ENCODE assay signal across 8 cellular contexts in genomic region chr9:127698985-127699670, GRCh38. TPM values are rescaled to one million over a fixed set of nuclear protein-coding genes. Genes with fewer than 3 reads are reported as not detected.
DNase-seq lines count a peak whose midpoint lies in the region; ATAC-seq, FAIRE-seq and TF ChIP-seq lines count a peak whose summit lies in the region.

No MANE protein-coding gene starts in this region.

- no peak for FAIRE-seq in RCC 7860 (lab: Jason Lieb, UNC)

- H3K27me3 ChIP-seq in neutrophil, result peaks cover 9% of the 10 kb centered on the region
- no peaks in the 10 kb centered on the region for H3K27me3 ChIP-seq in stomach

- no peaks in the 10 kb centered on the region for H3K36me3 Mint-ChIP-seq in activated naive CD4-positive, alpha-beta T cell treated with anti-CD3 and anti-CD28 coated beads, Interleukin-2, amount 50 U/mL, for 72 hours

- peak; percentile 41; the same call in 1 of the 2 replicates for TF ChIP-seq POLR2A in Raji (IDR thresholded peaks at IDR 0.05; ENCODE audit: insufficient read depth, low read depth, low read length)
- TF ChIP-seq POLR2A in stomach (IDR thresholded peaks at IDR 0.05), result no peak

- H3K9me3 Mint-ChIP-seq in activated naive CD4-positive, alpha-beta T cell treated with anti-CD3 and anti-CD28 coated beads, Interleukin-2, amount 50 U/mL, for 72 hours, result no peaks in the 10 kb centered on the region

- peak overlapping the region; percentile 39 to 87 for H3K27ac Mint-ChIP-seq in activated naive CD4-positive, alpha-beta T cell treated with anti-CD3 and anti-CD28 coated beads, Interleukin-2, amount 50 U/mL, for 72 hours

- H3K36me3 ChIP-seq in neutrophil (no peaks in the 10 kb centered on the region), stomach (peaks cover 0 to 5% (median 0%) of the 10 kb centered on the region in 4 donors)

- H3K27ac ChIP-seq in neutrophil (peak overlapping the region; percentile 60), stomach (peak overlapping the region; percentile 79 to 91 (median 86))

- WGBS in stomach, 5 donors, result 10 to 23% (median 15%) methylated on average over 32 to 41 of the region's 41 CpGs

- peaks cover 0 to 7% of the 10 kb centered on the region in 2 experiments for H3K4me1 ChIP-seq in neutrophil (ENCODE audit: control insufficient read depth in 1 of 2, insufficient read depth in 1 of 2, low read depth in 1 of 2, low read length in 1 of 2)
- H3K4me1 ChIP-seq in stomach, result peaks cover 0 to 25% (median 13%) of the 10 kb centered on the region in 4 donors

- no peak for TF ChIP-seq EP300 in stomach (IDR thresholded peaks at IDR 0.05)

- H3K9me3 ChIP-seq in neutrophil (no peaks in the 10 kb centered on the region), stomach (no peaks in the 10 kb centered on the region)

- no peak for TF ChIP-seq CTCF in neutrophil (IDR thresholded peaks at IDR 0.05)
- TF ChIP-seq CTCF in stomach (IDR thresholded peaks at IDR 0.05), result peak in 1 of 7 experiments; percentile 24

- peak overlapping the region; percentile 37 to 45 for H3K4me3 ChIP-seq in neutrophil (ENCODE audit: low read depth in 1 of 2, low read length in 1 of 2)
- peak overlapping the region; percentile 21 to 36 (median 30) for H3K4me3 ChIP-seq in stomach

- peak; percentile 86 for ATAC-seq in GM18517 (IDR thresholded peaks at IDR 0.05; ENCODE audit: unreplicated experiment)
- ATAC-seq in HG03103 (IDR thresholded peaks at IDR 0.05; ENCODE audit: low read depth, unreplicated experiment), result peak; percentile 74
- ATAC-seq in activated naive CD4-positive, alpha-beta T cell treated with anti-CD3 and anti-CD28 coated beads, Interleukin-2, amount 50 U/mL, for 72 hours, result peak; percentile 99 to 100

- intact Hi-C loops in stomach (cut with DNase I; ENCODE audit: low total_unique reads), result no loop called here

- peak; percentile 86 to 93 for DNase-seq in activated naive CD4-positive, alpha-beta T cell treated with anti-CD3 and anti-CD28 coated beads, Interleukin-2, amount 50 U/mL, for 72 hours (ENCODE audit: low spot score in 2 of 2)
- DNase-seq in globus pallidus (ENCODE audit: low spot score) (peak; percentile 97), stomach (peak; percentile 96), RCC 7860 (ENCODE audit: low spot score) (no peak)

RNA-seq across cellular contexts. Expression of gene CFAP157, which starts 7.7 kb away (rescaled TPM):
- not detected for total RNA-seq in activated naive CD4-positive, alpha-beta T cell treated with anti-CD3 and anti-CD28 coated beads, Interleukin-2, amount 50 U/mL, for 72 hours
- total RNA-seq in stomach, result 1 to 10 TPM in 1 of 5 donors, under 1 TPM in 1, not detected in 3; 0.14 to 7.6 TPM
- polyA plus RNA-seq in stomach, result under 1 TPM; 0.18 to 0.61 (median 0.19) TPM

RNA-seq across cellular contexts. Expression of gene PTRH1, which starts 16.3 kb away (rescaled TPM):
- total RNA-seq in activated naive CD4-positive, alpha-beta T cell treated with anti-CD3 and anti-CD28 coated beads, Interleukin-2, amount 50 U/mL, for 72 hours, result 10 to 100 TPM in 1 of 2 donors, 1 to 10 TPM in 1; 9.5 to 12.6 TPM
- total RNA-seq in stomach, result 10 to 100 TPM in 2 of 5 donors, 1 to 10 TPM in 3; 2.9 to 50.4 (median 10.0) TPM
- 10 to 100 TPM; 13.3 to 23.4 (median 21.4) TPM for polyA plus RNA-seq in stomach

RNA-seq across cellular contexts. Expression of gene TTC16, which starts 16.8 kb away (rescaled TPM):
- under 1 TPM; 0.62 to 0.73 TPM for total RNA-seq in activated naive CD4-positive, alpha-beta T cell treated with anti-CD3 and anti-CD28 coated beads, Interleukin-2, amount 50 U/mL, for 72 hours
- total RNA-seq in stomach, result not detected
- polyA plus RNA-seq in stomach, result under 1 TPM in 2 of 3 donors, not detected in 1; 0.08 to 0.12 TPM

RNA-seq across cellular contexts. Expression of gene TOR2A, which starts 36.0 kb away (rescaled TPM):
- total RNA-seq in activated naive CD4-positive, alpha-beta T cell treated with anti-CD3 and anti-CD28 coated beads, Interleukin-2, amount 50 U/mL, for 72 hours, result 10 to 100 TPM; 10.9 to 17.1 TPM
- total RNA-seq in stomach, result 10 to 100 TPM in 3 of 5 donors, 1 to 10 TPM in 2; 5.0 to 87.8 (median 14.6) TPM
- 10 to 100 TPM in 1 of 3 donors, 1 to 10 TPM in 2; 6.1 to 12.4 (median 9.7) TPM for polyA plus RNA-seq in stomach
